ENCODE assay signal across 10 cellular contexts in genomic region chr6:33668914-33669313, GRCh38. TPM values are rescaled to one million over a fixed set of nuclear protein-coding genes. Genes with fewer than 3 reads are reported as not detected.
DNase-seq lines count a peak whose midpoint lies in the region; ATAC-seq, FAIRE-seq and TF ChIP-seq lines count a peak whose summit lies in the region.
"Had no signal": no experiment of that assay in that cellular context is flagged by ENCODE, and none has a peak within 500 bp of the region (broad histone marks: within the 10 kb centered on the region; RNA-seq: fewer than 3 reads in every experiment).

No MANE protein-coding gene starts in this region.

- peak overlapping the region; percentile 45 for H3K9ac ChIP-seq in keratinocyte (ENCODE audit: control insufficient read depth, extremely low read depth, insufficient read depth, low read length)

- H3K4me3 ChIP-seq in keratinocyte (ENCODE audit: control insufficient read depth in 2 of 3, extremely low read depth in 1 of 3, insufficient read depth in 2 of 3, low read depth in 1 of 3, low read length in 3 of 3): no peak overlapping the region
- H3K4me3 ChIP-seq in suprapubic skin: no peak overlapping the region

- no peak for ATAC-seq in HG02588 (IDR thresholded peaks at IDR 0.05; ENCODE audit: unreplicated experiment)

- H3K27me3 Mint-ChIP-seq in activated CD4-positive, alpha-beta memory T cell treated with anti-CD3 and anti-CD28 coated beads, Interleukin-2, amount 10 ng/mL, durations not matched to agents 7 days and 5 days: no peaks in the 10 kb centered on the region

- H3K36me3 Mint-ChIP-seq in activated CD4-positive, alpha-beta memory T cell treated with anti-CD3 and anti-CD28 coated beads, Interleukin-2, amount 10 ng/mL, durations not matched to agents 7 days and 5 days (ENCODE audit: low read depth): peaks cover 58% of the 10 kb centered on the region

- no peaks in the 10 kb centered on the region for H3K9me3 Mint-ChIP-seq in activated CD4-positive, alpha-beta memory T cell treated with anti-CD3 and anti-CD28 coated beads, Interleukin-2, amount 10 ng/mL, durations not matched to agents 7 days and 5 days
- H3K9me3 Mint-ChIP-seq: immature natural killer cell had no signal

- H3K4me1 ChIP-seq in keratinocyte (ENCODE audit: control insufficient read depth, extremely low read depth, insufficient read depth, low read length) (peaks cover 21% of the 10 kb centered on the region), suprapubic skin (peaks cover 7% of the 10 kb centered on the region)

- TF ChIP-seq POLR2A in suprapubic skin (IDR thresholded peaks at IDR 0.05): no peak

- CTCF ChIA-PET in activated CD4-positive, alpha-beta memory T cell treated with anti-CD3 and anti-CD28 coated beads, Interleukin-2, amount 10 ng/mL, durations not matched to agents 7 days and 5 days (lab: Charles Lee): interaction anchor here (0.6 to 3.0 kb wide), 9 partner anchors 14 to 83 kb away, joined by 3 to 12 read pairs (median 4); partner anchors contain the start of gene UQCC2

- no peak overlapping the region for H3K4me2 ChIP-seq in keratinocyte (ENCODE audit: control insufficient read depth, extremely low read depth, insufficient read depth, low read depth, low read length)

- TF ChIP-seq EP300 in suprapubic skin (IDR thresholded peaks at IDR 0.05): no peak

- peak overlapping the region; percentile 90 for H3K27ac Mint-ChIP-seq in activated CD4-positive, alpha-beta memory T cell treated with anti-CD3 and anti-CD28 coated beads, Interleukin-2, amount 10 ng/mL, durations not matched to agents 7 days and 5 days

- FAIRE-seq in keratinocyte (lab: Jason Lieb, UNC): peak; percentile 97
- FAIRE-seq: colon had no signal

- peak overlapping the region; percentile 65 for H3K27ac ChIP-seq in keratinocyte (ENCODE audit: control insufficient read depth, insufficient read depth, low read length)
- H3K27ac ChIP-seq in suprapubic skin: peak overlapping the region; percentile 40

- TF ChIP-seq CTCF in keratinocyte (optimal IDR thresholded peaks at IDR 0.05 in 1 of 3, IDR thresholded peaks at IDR 0.05 in 1 of 3, conservative IDR thresholded peaks at IDR 0.05 in 1 of 3; ENCODE audit: extremely low read depth in 1 of 3, insufficient read depth in 2 of 3, low read length in 3 of 3): no peak
- no peak for TF ChIP-seq CTCF in suprapubic skin (IDR thresholded peaks at IDR 0.05)

- no peaks in the 10 kb centered on the region for H3K9me1 ChIP-seq in keratinocyte (ENCODE audit: control insufficient read depth, extremely low read depth, insufficient read depth, low read length)

- peaks cover 21% of the 10 kb centered on the region for H3K4me1 Mint-ChIP-seq in activated CD4-positive, alpha-beta memory T cell treated with anti-CD3 and anti-CD28 coated beads, Interleukin-2, amount 10 ng/mL, durations not matched to agents 7 days and 5 days
- H3K4me1 Mint-ChIP-seq: immature natural killer cell had no signal

- H3K36me3 ChIP-seq in keratinocyte (ENCODE audit: control insufficient read depth in 2 of 2, extremely low read depth in 1 of 2, insufficient read depth in 2 of 2, low read length in 2 of 2) (peaks cover 53 to 66% of the 10 kb centered on the region in 2 experiments), suprapubic skin (peaks cover 95% of the 10 kb centered on the region)

- 51% methylated on average over 16 of the region's 17 CpGs for WGBS in suprapubic skin

- no peaks in the 10 kb centered on the region for H3K79me2 ChIP-seq in keratinocyte (ENCODE audit: control insufficient read depth, insufficient read depth, low read length)

- no peak overlapping the region for H3K4me3 Mint-ChIP-seq in activated CD4-positive, alpha-beta memory T cell treated with anti-CD3 and anti-CD28 coated beads, Interleukin-2, amount 10 ng/mL, durations not matched to agents 7 days and 5 days
- H3K4me3 Mint-ChIP-seq: immature natural killer cell had no signal

- H3K27me3 ChIP-seq in keratinocyte (ENCODE audit: control insufficient read depth, extremely low read depth, insufficient read depth, low read length) (no peaks in the 10 kb centered on the region), suprapubic skin (no peaks in the 10 kb centered on the region)

- H3K9me3 ChIP-seq in keratinocyte (ENCODE audit: control insufficient read depth, low read depth, low read length) (no peaks in the 10 kb centered on the region), suprapubic skin (no peaks in the 10 kb centered on the region)

- no peaks in the 10 kb centered on the region for H4K20me1 ChIP-seq in keratinocyte (ENCODE audit: control insufficient read depth, extremely low read depth, insufficient read depth, low read length)

- POLR2A ChIA-PET in activated CD4-positive, alpha-beta memory T cell treated with anti-CD3 and anti-CD28 coated beads, Interleukin-2, amount 10 ng/mL, durations not matched to agents 7 days and 5 days (lab: Charles Lee): interaction anchor here (0.6 to 2.2 kb wide), 12 partner anchors 9 to 370 kb away, joined by 3 to 13 read pairs (median 3); partner anchors contain the start of genes BAK1, ITPR3 and UQCC2

- dilution Hi-C loops in keratinocyte (cut with MboI; ENCODE audit: extremely low pct_ligation_motif_present, low sequenced_read_pairs): no loop called here

- H2AFZ ChIP-seq in keratinocyte (ENCODE audit: control insufficient read depth, low read length): no peak overlapping the region

- DNase-seq in NCI-H226 (peak; percentile 90), keratinocyte (ENCODE audit: low read depth, low spot score) (peak; percentile 71), suprapubic skin (ENCODE audit: low spot score in 2 of 2) (peak in 1 of 2 donors; percentile 70), DMS79 (lab: John Stamatoyannopoulos, UW) (no peak), GM19238 (ENCODE audit: insufficient read length, low spot score) (no peak)
- peak; percentile 84 for DNase-seq in activated CD4-positive, alpha-beta memory T cell treated with anti-CD3 and anti-CD28 coated beads, Interleukin-2, amount 10 ng/mL, durations not matched to agents 7 days and 5 days
- DNase-seq: immature natural killer cell, MV-4-11 had no signal

RNA-seq across cellular contexts. Expression of gene UQCC2, which starts 42.6 kb away (rescaled TPM):
- 10 to 100 TPM; 70.7 to 75.3 TPM for total RNA-seq in activated CD4-positive, alpha-beta memory T cell treated with anti-CD3 and anti-CD28 coated beads, Interleukin-2, amount 10 ng/mL, durations not matched to agents 7 days and 5 days
- polyA plus RNA-seq in keratinocyte: 43.8 to 76.7 TPM (median 71.4 TPM) in 3 replicates
- 26.5 TPM for polyA plus RNA-seq in keratinocyte (2011; ENCODE audit: low read depth)
- 22.3 and 22.6 TPM in 2 replicates for polyA plus RNA-seq in keratinocyte (2011; cell fraction: cytosol; rRNA removed)
- 11.0 and 12.1 TPM in 2 replicates for polyA plus RNA-seq in keratinocyte (2011; cell fraction: nucleus; rRNA removed)
- polyA plus RNA-seq in keratinocyte (2012; ENCODE audit: low replicate concordance): 140 and 159 TPM in 2 replicates
- 9.6 to 14.3 TPM (median 12.0 TPM) in 3 replicates for polyA minus RNA-seq in keratinocyte
- polyA minus RNA-seq in keratinocyte (2011; cell fraction: cytosol; rRNA and poly(A)+ RNA removed): 14.4 TPM
- 3.6 and 5.1 TPM in 2 replicates for polyA minus RNA-seq in keratinocyte (2011; cell fraction: nucleus; rRNA and poly(A)+ RNA removed)
- total RNA-seq in suprapubic skin: 10 to 100 TPM; 11.3 to 39.4 (median 21.7) TPM

RNA-seq across cellular contexts. Expression of gene ITPR3, which starts 47.8 kb away (rescaled TPM):
- 10 to 100 TPM; 54.2 to 55.1 TPM for total RNA-seq in activated CD4-positive, alpha-beta memory T cell treated with anti-CD3 and anti-CD28 coated beads, Interleukin-2, amount 10 ng/mL, durations not matched to agents 7 days and 5 days
- 43.3 to 78.0 TPM (median 45.0 TPM) in 3 replicates for polyA plus RNA-seq in keratinocyte
- polyA plus RNA-seq in keratinocyte (2011; ENCODE audit: low read depth): 43.1 TPM
- polyA plus RNA-seq in keratinocyte (2011; cell fraction: cytosol; rRNA removed): 39.3 and 57.7 TPM in 2 replicates
- 283 and 333 TPM in 2 replicates for polyA plus RNA-seq in keratinocyte (2011; cell fraction: nucleus; rRNA removed)
- polyA plus RNA-seq in keratinocyte (2012; ENCODE audit: low replicate concordance): 49.7 and 77.8 TPM in 2 replicates
- polyA minus RNA-seq in keratinocyte: 101 to 338 TPM (median 132 TPM) in 3 replicates
- 94.4 TPM for polyA minus RNA-seq in keratinocyte (2011; cell fraction: cytosol; rRNA and poly(A)+ RNA removed)
- polyA minus RNA-seq in keratinocyte (2011; cell fraction: nucleus; rRNA and poly(A)+ RNA removed): 224 and 276 TPM in 2 replicates
- total RNA-seq in suprapubic skin: 100 to 1,000 TPM; 174 to 206 (median 199) TPM

Comparison
In these comparisons a context has a peak if more than half of its experiments do, and no peak if none do; other contexts are left out.
1. DNase-seq: peak in NCI-H226 (single experiment), activated CD4-positive, alpha-beta memory T cell treated with anti-CD3 and anti-CD28 coated beads, Interleukin-2, amount 10 ng/mL, durations not matched to agents 7 days and 5 days (single experiment) and keratinocyte (single experiment); none in DMS79 (single experiment) and GM19238 (single experiment).